In the genomic region with DNA sequence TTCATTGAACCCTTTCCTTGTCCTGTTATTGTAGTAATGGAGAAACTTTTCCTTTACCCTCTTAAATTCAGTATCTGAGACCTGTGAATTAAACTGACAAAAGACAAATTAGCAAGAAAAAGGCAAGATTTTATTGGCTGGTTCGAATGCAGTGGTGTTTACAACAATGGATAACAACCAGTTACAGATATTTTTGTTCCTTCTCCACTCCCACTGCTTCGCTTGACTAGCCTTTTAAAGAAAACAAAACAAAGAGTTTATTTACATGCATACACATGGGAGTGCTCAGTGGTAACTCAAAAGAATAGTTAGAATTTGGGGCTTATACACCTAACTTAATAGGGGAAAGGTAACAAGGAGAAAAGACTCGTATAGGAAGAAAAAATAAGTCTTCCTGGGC, we compare ENCODE assay signal across 19 cellular contexts. TPM values are rescaled to one million over a fixed set of nuclear protein-coding genes. Genes with fewer than 3 reads are reported as not detected.
DNase-seq lines count a peak whose midpoint lies in the region; ATAC-seq and TF ChIP-seq lines count a peak whose summit lies in the region.
"Had no signal": no experiment of that assay in that cellular context is flagged by ENCODE, and none has a peak within 500 bp of the region (broad histone marks: within the 10 kb centered on the region; RNA-seq: fewer than 3 reads in every experiment).

No MANE protein-coding gene starts in this region.

- no peak overlapping the region for H3K9ac ChIP-seq in Loucy (ENCODE audit: low read depth, low read length, poor library complexity, severe bottlenecking)

- in situ Hi-C loops in Caki2 (cut with HindIII; ENCODE audit: low pct_unique_long_range_greater_than_20kb, low sequenced_read_pairs) = no loop called here

- H2AFZ ChIP-seq in Loucy (ENCODE audit: low read length) = 0 out of 2 replicates have a peak overlapping the region, but pooled peaks have one; percentile 19

- no peak overlapping the region for H3K4me2 ChIP-seq in Loucy (ENCODE audit: low read depth, low read length, poor library complexity, severe bottlenecking)

- no peak for ATAC-seq in HG03108 (IDR thresholded peaks at IDR 0.05; ENCODE audit: unreplicated experiment)

- H3K4me1 ChIP-seq in Loucy (ENCODE audit: insufficient read depth, low read length, poor library complexity, severe bottlenecking) (peaks cover 9% of the 10 kb centered on the region), esophagus squamous epithelium (peaks cover 4 to 44% (median 10%) of the 10 kb centered on the region in 3 donors)
- H3K4me1 ChIP-seq: lower lobe of right lung had no signal

- no peaks in the 10 kb centered on the region for H3K27me3 ChIP-seq in Loucy (ENCODE audit: insufficient read depth, low read length, poor library complexity, severe bottlenecking)
- H3K27me3 ChIP-seq in esophagus squamous epithelium = no peaks in the 10 kb centered on the region
- H3K27me3 ChIP-seq: right atrium auricular region had no signal

- H3K9me3 ChIP-seq in Loucy (ENCODE audit: insufficient read depth, low read depth, low read length) (no peaks in the 10 kb centered on the region), esophagus squamous epithelium (no peaks in the 10 kb centered on the region)
- H3K9me3 ChIP-seq: lower lobe of right lung, right atrium auricular region had no signal

- H4K20me1 ChIP-seq in Loucy (ENCODE audit: insufficient read depth, low read length, poor library complexity, severe bottlenecking) = no peaks in the 10 kb centered on the region

- 66 to 69% methylated on average over 3 of the region's 3 CpGs for WGBS in esophagus squamous epithelium, 2 donors

- H3K79me2 ChIP-seq in Loucy (ENCODE audit: insufficient read depth, low read length) = no peaks in the 10 kb centered on the region

- H3K4me3 ChIP-seq in Loucy (ENCODE audit: low read length, poor library complexity, severe bottlenecking) = no peak overlapping the region
- no peak overlapping the region for H3K4me3 ChIP-seq in esophagus squamous epithelium
- H3K4me3 ChIP-seq: lower lobe of right lung, right atrium auricular region had no signal

- peak overlapping the region; percentile 75 to 90 (median 88) for H3K27ac ChIP-seq in esophagus squamous epithelium
- H3K27ac ChIP-seq: lower lobe of right lung, right atrium auricular region had no signal

- H3K36me3 ChIP-seq in Loucy (ENCODE audit: insufficient read depth, low read length) (no peaks in the 10 kb centered on the region), esophagus squamous epithelium (no peaks in the 10 kb centered on the region)
- H3K36me3 ChIP-seq: lower lobe of right lung, right atrium auricular region had no signal

- TF ChIP-seq POLR2A in esophagus squamous epithelium (IDR thresholded peaks at IDR 0.05) = no peak

- no peaks in the 10 kb centered on the region for H3K9me2 ChIP-seq in Loucy (replicated peaks; ENCODE audit: low read depth, low read length)

- no peaks in the 10 kb centered on the region for H3F3A ChIP-seq in Loucy (ENCODE audit: low read depth)

- intact Hi-C loops in esophagus squamous epithelium (cut with DNase I) = no loop called here

- DNase-seq in Caki2 (ENCODE audit: low read depth) = peak; percentile 25
- no peak for DNase-seq in esophagus squamous epithelium (lab: John Stamatoyannopoulos, UW)
- DNase-seq in renal cortical epithelial cell (ENCODE audit: low read depth) = peak; percentile 64
- no peak for DNase-seq in NCI-H2227 treated with DMSO at 0.1 percent for 48 hours (lab: John Stamatoyannopoulos, UW)
- DNase-seq in NCI-H226 = no peak
- DNase-seq in COLO668 (lab: John Stamatoyannopoulos, UW; ENCODE audit: unreplicated experiment) = no peak
- DNase-seq: activated CD4-positive, alpha-beta T cell treated with anti-CD3 and anti-CD28 coated beads, Interleukin-2, amount 10 ng/mL, durations not matched to agents 7 days and 5 days; activated naive CD4-positive, alpha-beta T cell; activated T-cell treated with anti-CD3 and anti-CD28 coated beads, Interleukin-2, amount 50 U/mL, for 24 hours; CD4-positive, CD25-positive, alpha-beta regulatory T cell; GOT3; KG1; lower lobe of right lung; NCI-H1436; Right ventricle myocardium superior; substantia nigra had no signal

- TF ChIP-seq CTCF in Loucy (conservative IDR thresholded peaks at IDR 0.05; ENCODE audit: low read length) = no peak
- TF ChIP-seq CTCF in esophagus squamous epithelium (IDR thresholded peaks at IDR 0.05) = no peak

RNA-seq across cellular contexts. Expression of gene HECTD1, which starts 37.0 kb away (rescaled TPM):
- 76.3 and 78.6 TPM in 2 replicates for total RNA-seq in Caki2 (2014; rRNA removed; shearing (Covaris generic); ENCODE audit: low replicate concordance)
- total RNA-seq in esophagus squamous epithelium (100 to 1,000 TPM; 175 to 250 (median 194) TPM), renal cortical epithelial cell (239 and 354 TPM in 2 replicates)

Comparison
In these comparisons a context has a peak if more than half of its experiments do, and no peak if none do; other contexts are left out.
1. DNase-seq: peak in Caki2 (single experiment) and renal cortical epithelial cell (single experiment); none in esophagus squamous epithelium (single experiment), NCI-H2227 treated with DMSO at 0.1 percent for 48 hours (single experiment), NCI-H226 (single experiment) and COLO668 (single experiment).